Comparison of ENCODE assay signal across 11 cellular contexts in the genomic region with DNA sequence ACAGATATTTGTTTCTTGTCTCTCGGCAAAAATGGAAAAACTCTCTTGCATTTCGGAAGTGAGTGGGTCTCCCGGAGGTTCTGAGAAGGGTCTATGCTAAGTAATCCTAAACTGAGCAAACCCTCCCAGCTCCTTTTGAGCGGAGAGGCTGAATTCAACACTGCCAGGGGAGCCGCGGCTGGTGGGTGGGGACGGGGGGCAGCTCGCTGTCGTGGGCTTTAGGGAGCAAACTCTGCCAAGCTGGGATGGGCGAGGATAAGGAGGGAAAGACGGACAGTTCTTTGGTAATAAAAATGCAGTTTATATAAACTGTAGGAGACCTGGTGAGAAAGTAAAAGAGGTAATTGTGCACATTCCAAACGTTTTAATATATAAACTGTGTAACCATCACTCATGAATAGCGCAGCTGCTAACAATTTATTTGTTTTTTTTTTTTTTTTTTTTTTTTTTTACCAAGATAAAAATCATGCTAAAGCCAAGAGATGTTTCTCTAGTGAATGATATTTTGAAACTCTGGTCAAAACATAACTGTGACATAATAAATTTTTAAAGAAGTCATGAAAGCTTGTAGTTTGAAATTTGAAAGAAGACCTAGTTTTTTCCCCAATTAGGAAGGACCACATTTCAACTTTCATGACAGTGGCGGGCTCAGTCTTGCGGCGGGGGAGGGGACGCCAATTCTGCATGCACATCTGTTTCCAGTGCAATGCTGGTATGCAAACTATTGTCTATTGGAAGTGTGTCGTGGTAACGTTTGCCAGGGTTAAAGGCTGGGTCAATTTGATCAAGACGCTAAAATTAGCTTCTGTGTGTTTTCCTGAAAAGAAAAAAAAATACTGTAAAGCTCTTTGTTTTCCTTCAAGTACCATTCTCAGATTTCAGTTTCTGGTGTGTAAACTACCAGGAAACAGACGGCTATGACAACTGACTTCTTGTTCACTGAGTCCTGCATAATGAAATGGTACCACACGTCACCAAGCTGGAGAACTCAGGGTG.
A peak's percentile ranks its signal among the peaks of the same experiment; 100 is the strongest.
DNase-seq lines count a peak whose midpoint lies in the region; ATAC-seq and TF ChIP-seq lines count a peak whose summit lies in the region.
"Had no signal": no experiment of that assay in that cellular context is flagged by ENCODE, and none has a peak within 500 bp of the region (broad histone marks: within the 10 kb centered on the region; RNA-seq: fewer than 3 reads in every experiment).

No MANE protein-coding gene starts in this region.

- H3K23me2 ChIP-seq in H9 (ENCODE audit: insufficient read length, low read depth, low read length, poor library complexity, severe bottlenecking): no peaks in the 10 kb centered on the region

- H3K4me3 Mint-ChIP-seq in type B pancreatic cell (peak overlapping the region; percentile 62), H9 (no peak overlapping the region)
- H3K4me3 Mint-ChIP-seq in T-helper 2 cell treated with Interferon-gamma antibody and Interleukin-4, amounts not matched to agents 5 μg/mL and 100 μg/mL, for 36 hours: no peak overlapping the region
- H3K4me3 Mint-ChIP-seq: CD4-positive, alpha-beta T cell had no signal

- H2AK5ac ChIP-seq in H9 (ENCODE audit: insufficient read length, low read length): no peak overlapping the region

- H3K27me3 Mint-ChIP-seq in type B pancreatic cell: no peaks in the 10 kb centered on the region
- no peaks in the 10 kb centered on the region for H3K27me3 Mint-ChIP-seq in H9 (ENCODE audit: low read depth)
- no peaks in the 10 kb centered on the region for H3K27me3 Mint-ChIP-seq in T-helper 2 cell treated with Interferon-gamma antibody and Interleukin-4, amounts not matched to agents 5 μg/mL and 100 μg/mL, for 36 hours (ENCODE audit: low read depth)
- H3K27me3 Mint-ChIP-seq: CD4-positive, alpha-beta T cell had no signal

- no peak overlapping the region for H4K5ac ChIP-seq in H9 (ENCODE audit: insufficient read length, low read depth, low read length)

- no peak overlapping the region for H3K4ac ChIP-seq in H9 (ENCODE audit: low read depth, low read length)

- no peaks in the 10 kb centered on the region for H3K27me3 ChIP-seq in left ventricle myocardium inferior (ENCODE audit: low read depth)
- no peaks in the 10 kb centered on the region for H3K27me3 ChIP-seq in gastroesophageal sphincter
- no peaks in the 10 kb centered on the region for H3K27me3 ChIP-seq in H9 (ENCODE audit: insufficient read depth, low read length)

- peak overlapping the region; percentile 49 for H3K4me3 ChIP-seq in left ventricle myocardium inferior
- peak overlapping the region in 1 of 2 donors; percentile 18 for H3K4me3 ChIP-seq in gastroesophageal sphincter

- TF ChIP-seq POLR2A in gastroesophageal sphincter (IDR thresholded peaks at IDR 0.05): no peak

- H2BK120ac ChIP-seq in H9 (ENCODE audit: low read depth, low read length, poor library complexity, severe bottlenecking): no peak overlapping the region

- H3K27ac Mint-ChIP-seq in type B pancreatic cell (peak overlapping the region; percentile 47), H9 (no peak overlapping the region; a peak in 2 of 7 replicates)
- H3K27ac Mint-ChIP-seq in T-helper 2 cell treated with Interferon-gamma antibody and Interleukin-4, amounts not matched to agents 5 μg/mL and 100 μg/mL, for 36 hours: no peak overlapping the region
- H3K27ac Mint-ChIP-seq: CD4-positive, alpha-beta T cell had no signal

- H3K9me3 Mint-ChIP-seq in type B pancreatic cell (no peaks in the 10 kb centered on the region), H9 (no peaks in the 10 kb centered on the region)
- no peaks in the 10 kb centered on the region for H3K9me3 Mint-ChIP-seq in T-helper 2 cell treated with Interferon-gamma antibody and Interleukin-4, amounts not matched to agents 5 μg/mL and 100 μg/mL, for 36 hours
- H3K9me3 Mint-ChIP-seq: CD4-positive, alpha-beta T cell had no signal

- H3K23ac ChIP-seq in H9 (ENCODE audit: insufficient read length, low read depth, low read length): no peak overlapping the region

- H3K36me3 Mint-ChIP-seq in type B pancreatic cell: peaks cover 9% of the 10 kb centered on the region
- no peaks in the 10 kb centered on the region for H3K36me3 Mint-ChIP-seq in H9 (ENCODE audit: insufficient read depth in 1 of 3, low read depth in 3 of 3)
- no peaks in the 10 kb centered on the region for H3K36me3 Mint-ChIP-seq in T-helper 2 cell treated with Interferon-gamma antibody and Interleukin-4, amounts not matched to agents 5 μg/mL and 100 μg/mL, for 36 hours (ENCODE audit: low read depth)

- no peak overlapping the region for H4K91ac ChIP-seq in H9 (ENCODE audit: insufficient read length, low read depth, low read length)

- H4K8ac ChIP-seq in H9 (replicated peaks; ENCODE audit: insufficient read length, low read depth, low read length): no peak overlapping the region

- DNase-seq in left ventricle myocardium inferior (no peak), cardiac septum (ENCODE audit: low spot score) (no peak), RPMI7951 (ENCODE audit: low read depth) (peak; percentile 68), type B pancreatic cell (ENCODE audit: extremely low spot score, unreplicated experiment) (no peak), H9 (no peak)
- no peak for DNase-seq in T-helper 2 cell treated with Interferon-gamma antibody and Interleukin-4, amounts not matched to agents 5 μg/mL and 100 μg/mL, for 36 hours (ENCODE audit: low spot score)
- DNase-seq: activated CD4-positive, alpha-beta T cell treated with anti-CD3 and anti-CD28 coated beads, Interleukin-2, amount 50 U/mL, for 1 hour; CD4-positive, alpha-beta T cell; mesendoderm had no signal

- no peak overlapping the region for H3T11ph ChIP-seq in H9 (ENCODE audit: low read length)

- H3K9ac ChIP-seq in H9 (ENCODE audit: extremely low read depth, insufficient read length, low read length): no peak overlapping the region

- ATAC-seq in gastroesophageal sphincter (peak; percentile 60), HG02973 (IDR thresholded peaks at IDR 0.05; ENCODE audit: unreplicated experiment) (no peak)

- no peak overlapping the region for H3K18ac ChIP-seq in H9 (ENCODE audit: insufficient read length, low read depth, low read length)

- H3K36me3 ChIP-seq in left ventricle myocardium inferior: no peaks in the 10 kb centered on the region
- no peaks in the 10 kb centered on the region for H3K36me3 ChIP-seq in gastroesophageal sphincter

- H2BK15ac ChIP-seq in H9 (ENCODE audit: low read depth, low read length): no peak overlapping the region

- H3K4me1 Mint-ChIP-seq in type B pancreatic cell (ENCODE audit: unreplicated experiment) (peaks cover 24% of the 10 kb centered on the region), H9 (peaks cover 8 to 9% of the 10 kb centered on the region in 2 experiments)
- H3K4me1 Mint-ChIP-seq in T-helper 2 cell treated with Interferon-gamma antibody and Interleukin-4, amounts not matched to agents 5 μg/mL and 100 μg/mL, for 36 hours (ENCODE audit: low read depth): no peaks in the 10 kb centered on the region

- H3K4me1 ChIP-seq in left ventricle myocardium inferior (peaks cover 35% of the 10 kb centered on the region), gastroesophageal sphincter (peaks cover 0 to 15% (median 0%) of the 10 kb centered on the region in 3 donors), H9 (ENCODE audit: insufficient read depth, low read length) (no peaks in the 10 kb centered on the region; the same call in 1 of the 2 replicates)

- intact Hi-C loops in left ventricle myocardium inferior (cut with micrococcal nuclease) (no loop called here), cardiac septum (cut with DNase I) (no loop called here)

- TF ChIP-seq CTCF in left ventricle myocardium inferior (IDR thresholded peaks at IDR 0.05; ENCODE audit: borderline replicate concordance) (no peak), gastroesophageal sphincter (IDR thresholded peaks at IDR 0.05) (no peak), type B pancreatic cell (conservative IDR thresholded peaks at IDR 0.05) (no peak), H9 (conservative IDR thresholded peaks at IDR 0.05) (no peak)

- no peaks in the 10 kb centered on the region for H4K20me1 ChIP-seq in H9 (ENCODE audit: control insufficient read depth, insufficient read depth, insufficient read length)

- no peaks in the 10 kb centered on the region for H3K79me2 ChIP-seq in H9 (ENCODE audit: insufficient read depth, low read length)

- H2BK20ac ChIP-seq in H9 (ENCODE audit: low read depth, low read length, poor library complexity, severe bottlenecking): no peak overlapping the region

- H2BK12ac ChIP-seq in H9 (ENCODE audit: insufficient read length, low read depth, low read length): no peak overlapping the region

- TF ChIP-seq EP300 in gastroesophageal sphincter (IDR thresholded peaks at IDR 0.05): no peak

- H2AFZ ChIP-seq in H9 (ENCODE audit: low read length): no peak overlapping the region

- no peak overlapping the region for H3K14ac ChIP-seq in H9 (ENCODE audit: insufficient read depth, low read length)

- no peaks in the 10 kb centered on the region for H3K9me3 ChIP-seq in left ventricle myocardium inferior (replicated peaks)
- no peaks in the 10 kb centered on the region for H3K9me3 ChIP-seq in gastroesophageal sphincter
- H3K9me3 ChIP-seq in H9 (ENCODE audit: control insufficient read depth, low read depth, low read length): no peaks in the 10 kb centered on the region

- H2BK5ac ChIP-seq in H9 (ENCODE audit: insufficient read length, low read length): no peak overlapping the region

- H3K79me1 ChIP-seq in H9 (ENCODE audit: insufficient read depth, low read depth, low read length, poor library complexity, severe bottlenecking): no peaks in the 10 kb centered on the region

- WGBS in gastroesophageal sphincter (ENCODE audit: low coverage in 1 of 2), 2 donors: 25 to 55% methylated on average over 16 to 22 of the region's 22 CpGs
- WGBS in H9 (ENCODE audit: extremely low coverage, insufficient read length, low lambda C conversion rate): no CpG with 5 or more reads among the region's 22 CpGs

- H3K4me2 ChIP-seq in H9 (ENCODE audit: insufficient read depth, insufficient read length, low read length): no peak overlapping the region

- H3K27ac ChIP-seq in left ventricle myocardium inferior (replicated peaks) (peak overlapping the region; percentile 51), gastroesophageal sphincter (peak overlapping the region in 1 of 4 donors; percentile 58), H9 (ENCODE audit: insufficient read length, low read depth, low read length) (no peak overlapping the region)

- no peak overlapping the region for H3K56ac ChIP-seq in H9 (ENCODE audit: insufficient read length, low read depth, low read length)
